In the genomic region with DNA sequence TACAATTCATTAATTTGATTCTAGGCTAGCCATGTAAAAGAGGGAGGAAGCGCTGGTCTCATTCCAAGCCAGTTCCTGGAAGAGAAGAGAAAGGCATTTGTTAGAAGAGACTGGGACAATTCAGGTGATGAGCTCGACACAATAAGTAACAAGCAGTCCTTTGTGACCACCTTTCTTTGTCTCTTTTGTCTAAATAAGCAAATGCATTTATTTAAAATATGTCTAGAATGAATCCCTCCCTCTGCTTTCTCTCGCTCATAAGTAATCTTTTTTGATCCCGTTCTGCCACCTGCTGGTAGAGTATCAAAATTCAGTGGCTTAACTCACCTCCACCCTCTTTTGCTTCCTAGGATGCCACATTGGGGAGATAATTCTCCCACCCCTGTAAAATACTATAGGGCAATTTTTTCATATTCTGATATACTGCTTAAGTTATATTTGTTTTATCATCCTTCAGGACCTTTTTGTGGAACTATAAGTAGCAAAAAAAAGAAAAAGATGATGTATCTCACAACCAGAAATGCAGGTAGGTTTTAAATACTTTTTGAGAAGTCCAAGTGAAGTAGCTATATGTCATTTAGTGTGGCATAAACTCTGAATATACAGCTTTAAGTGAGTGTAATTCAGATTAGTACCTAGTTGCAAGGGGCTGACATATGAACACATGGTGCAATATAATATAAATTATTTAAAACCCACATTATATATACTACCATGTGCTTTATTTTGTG, we compare ENCODE assay signal across 9 cellular contexts.
DNase-seq lines count a peak whose midpoint lies in the region; ATAC-seq and TF ChIP-seq lines count a peak whose summit lies in the region.
"Had no signal": no experiment of that assay in that cellular context is flagged by ENCODE, and none has a peak within 500 bp of the region (broad histone marks: within the 10 kb centered on the region; RNA-seq: fewer than 3 reads in every experiment).

No MANE protein-coding gene starts in this region.

- peak; percentile 81 for TF ChIP-seq CTCF in DND-41 (IDR thresholded peaks at IDR 0.05; ENCODE audit: borderline replicate concordance, extremely low read depth, low read length, poor library complexity, severe bottlenecking)
- peak; percentile 75 for TF ChIP-seq CTCF in epithelial cell of esophagus (IDR thresholded peaks at IDR 0.05; ENCODE audit: insufficient read depth, low read depth, low read length, missing control alignments)
- peak; percentile 85 for TF ChIP-seq CTCF in neural crest cell (conservative IDR thresholded peaks at IDR 0.05)

- H3K9ac ChIP-seq in DND-41 (ENCODE audit: low read depth, low read length) = no peak overlapping the region

- no peaks in the 10 kb centered on the region for H3K9me3 Mint-ChIP-seq in activated CD4-positive, alpha-beta T cell treated with anti-CD3 and anti-CD28 coated beads for 36 hours (ENCODE audit: low read depth)
- no peaks in the 10 kb centered on the region for H3K9me3 Mint-ChIP-seq in neural crest cell
- H3K9me3 Mint-ChIP-seq: activated naive CD8-positive, alpha-beta T cell treated with anti-CD3 and anti-CD28 coated beads, Interleukin-2, amount 10 ng/mL, durations not matched to agents 7 days and 5 days had no signal

- H3K36me3 ChIP-seq in DND-41 (ENCODE audit: insufficient read depth, low read length) = no peaks in the 10 kb centered on the region; the same call in 1 of the 2 replicates

- no peak overlapping the region for H3K4me3 Mint-ChIP-seq in activated CD4-positive, alpha-beta T cell treated with anti-CD3 and anti-CD28 coated beads for 36 hours
- H3K4me3 Mint-ChIP-seq in neural crest cell = no peak overlapping the region
- H3K4me3 Mint-ChIP-seq: activated naive CD8-positive, alpha-beta T cell treated with anti-CD3 and anti-CD28 coated beads, Interleukin-2, amount 10 ng/mL, durations not matched to agents 7 days and 5 days had no signal

- H3K79me2 ChIP-seq in DND-41 (ENCODE audit: insufficient read depth, low read length) = no peaks in the 10 kb centered on the region

- H3K4me1 ChIP-seq in DND-41 (ENCODE audit: insufficient read depth, low read length) = no peaks in the 10 kb centered on the region

- no peaks in the 10 kb centered on the region for H3K27me3 Mint-ChIP-seq in activated CD4-positive, alpha-beta T cell treated with anti-CD3 and anti-CD28 coated beads for 36 hours
- no peaks in the 10 kb centered on the region for H3K27me3 Mint-ChIP-seq in neural crest cell (ENCODE audit: low read depth)
- H3K27me3 Mint-ChIP-seq: activated naive CD8-positive, alpha-beta T cell treated with anti-CD3 and anti-CD28 coated beads, Interleukin-2, amount 10 ng/mL, durations not matched to agents 7 days and 5 days had no signal

- peak; percentile 88 for ATAC-seq in DND-41 (ENCODE audit: insufficient read depth, low read depth)
- ATAC-seq in HG02623 (IDR thresholded peaks at IDR 0.05; ENCODE audit: unreplicated experiment) = peak; percentile 55
- peak; percentile 47 for ATAC-seq in activated CD4-positive, alpha-beta T cell treated with anti-CD3 and anti-CD28 coated beads for 36 hours
- ATAC-seq in GM21390 (IDR thresholded peaks at IDR 0.05; ENCODE audit: unreplicated experiment) = no peak

- no peak overlapping the region for H3K4me2 ChIP-seq in DND-41 (ENCODE audit: insufficient read depth, low read length)

- intact Hi-C loops in activated CD4-positive, alpha-beta T cell treated with anti-CD3 and anti-CD28 coated beads for 36 hours (cut with DNase I, micrococcal nuclease) = loop anchor here (1.0 to 10.0 kb wide), 10 partner anchors 89 to 1121 kb away; no protein-coding TSS in a partner anchor

- no peaks in the 10 kb centered on the region for H3K27me3 ChIP-seq in DND-41 (ENCODE audit: insufficient read depth, low read length, poor library complexity)

- no peak overlapping the region for H3K27ac ChIP-seq in DND-41 (ENCODE audit: low read length)

- no peak overlapping the region for H2AFZ ChIP-seq in DND-41 (ENCODE audit: low read depth, low read length)

- DNase-seq in DND-41 (peak; percentile 56), NCI-H345 (lab: John Stamatoyannopoulos, UW) (peak; percentile 56), epithelial cell of esophagus (ENCODE audit: low read depth) (peak; percentile 61), neural crest cell (ENCODE audit: low read depth, low spot score) (peak; percentile 48), cerebellar nuclear complex (lab: John Stamatoyannopoulos, UW) (no peak)
- peak; percentile 61 for DNase-seq in activated CD4-positive, alpha-beta T cell treated with anti-CD3 and anti-CD28 coated beads for 36 hours
- DNase-seq: activated naive CD8-positive, alpha-beta T cell treated with anti-CD3 and anti-CD28 coated beads, Interleukin-2, amount 10 ng/mL, durations not matched to agents 7 days and 5 days had no signal

- peaks cover 10% of the 10 kb centered on the region for H3K36me3 Mint-ChIP-seq in activated CD4-positive, alpha-beta T cell treated with anti-CD3 and anti-CD28 coated beads for 36 hours (ENCODE audit: low read depth)
- H3K36me3 Mint-ChIP-seq in neural crest cell (ENCODE audit: low read depth) = no peaks in the 10 kb centered on the region
- H3K36me3 Mint-ChIP-seq: activated naive CD8-positive, alpha-beta T cell treated with anti-CD3 and anti-CD28 coated beads, Interleukin-2, amount 10 ng/mL, durations not matched to agents 7 days and 5 days had no signal

- POLR2A ChIA-PET in activated CD4-positive, alpha-beta T cell treated with anti-CD3 and anti-CD28 coated beads for 36 hours (lab: Charles Lee) = no interaction called here

- H3K4me1 Mint-ChIP-seq in activated CD4-positive, alpha-beta T cell treated with anti-CD3 and anti-CD28 coated beads for 36 hours = peaks cover 3% of the 10 kb centered on the region
- no peaks in the 10 kb centered on the region for H3K4me1 Mint-ChIP-seq in neural crest cell
- H3K4me1 Mint-ChIP-seq: activated naive CD8-positive, alpha-beta T cell treated with anti-CD3 and anti-CD28 coated beads, Interleukin-2, amount 10 ng/mL, durations not matched to agents 7 days and 5 days had no signal

- no peak overlapping the region for H3K27ac Mint-ChIP-seq in activated CD4-positive, alpha-beta T cell treated with anti-CD3 and anti-CD28 coated beads for 36 hours
- H3K27ac Mint-ChIP-seq in neural crest cell (ENCODE audit: unreplicated experiment) = no peak overlapping the region
- H3K27ac Mint-ChIP-seq: activated naive CD8-positive, alpha-beta T cell treated with anti-CD3 and anti-CD28 coated beads, Interleukin-2, amount 10 ng/mL, durations not matched to agents 7 days and 5 days had no signal

- H3K4me3 ChIP-seq in DND-41 (ENCODE audit: low read depth in 1 of 2, low read length in 2 of 2) = no peak overlapping the region
- H3K4me3 ChIP-seq in epithelial cell of esophagus (ENCODE audit: low read length) = no peak overlapping the region

- H4K20me1 ChIP-seq in DND-41 (ENCODE audit: insufficient read depth, low read length) = no peaks in the 10 kb centered on the region

- CTCF ChIA-PET in activated CD4-positive, alpha-beta T cell treated with anti-CD3 and anti-CD28 coated beads for 36 hours (lab: Charles Lee) = interaction anchor here (0.6 to 4.3 kb wide), 16 partner anchors 10 to 802 kb away, joined by 3 to 31 read pairs (median 4); no protein-coding TSS in a partner anchor

- H3K9me3 ChIP-seq in DND-41 (ENCODE audit: insufficient read depth, low read length, severe bottlenecking) = no peaks in the 10 kb centered on the region

Comparison
In these comparisons a context has a peak if more than half of its experiments do, and no peak if none do; other contexts are left out.
1. DNase-seq: peak in DND-41 (single experiment), NCI-H345 (single experiment), activated CD4-positive, alpha-beta T cell treated with anti-CD3 and anti-CD28 coated beads for 36 hours (single experiment), epithelial cell of esophagus (single experiment) and neural crest cell (single experiment); none in cerebellar nuclear complex (0 of 2).
2. Peak in every context shown above with its lines, with median percentiles within 50 percentile points of each other: CTCF ChIP-seq.